ENCODE assay signal across 8 cellular contexts in the genomic region with DNA sequence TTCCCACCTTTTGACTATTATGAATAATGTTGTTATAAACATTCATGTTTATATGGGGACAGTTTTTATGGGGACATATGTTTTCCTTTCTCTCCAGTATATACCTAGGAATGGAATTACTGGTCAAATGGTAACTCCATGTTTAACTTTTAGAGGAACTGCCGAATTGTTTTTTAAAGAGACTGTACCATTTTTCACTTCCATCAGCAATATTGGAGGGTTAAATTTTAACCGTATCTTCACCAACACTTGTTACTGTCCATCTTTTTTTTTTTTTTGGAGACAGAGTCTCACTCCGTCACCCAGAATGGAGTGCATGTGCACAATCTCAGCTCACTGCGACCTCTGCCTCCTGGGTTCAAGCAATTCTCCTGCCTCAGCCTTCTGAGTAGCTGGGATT.
"Had no signal": no experiment of that assay in that cellular context is flagged by ENCODE, and none has a peak within 500 bp of the region (broad histone marks: within the 10 kb centered on the region; RNA-seq: fewer than 3 reads in every experiment).

No MANE protein-coding gene starts in this region.

- H3K4me3 ChIP-seq: GM12878 had no signal

- DNase-seq: GDM1, GF-D8 had no signal

- ATAC-seq: GM12878 had no signal

- FAIRE-seq: G401.6, GM12878, GM12891, GM12892, GM18507, GM19239 had no signal
